24 cellular contexts compared by ENCODE assay signal in the genomic region with DNA sequence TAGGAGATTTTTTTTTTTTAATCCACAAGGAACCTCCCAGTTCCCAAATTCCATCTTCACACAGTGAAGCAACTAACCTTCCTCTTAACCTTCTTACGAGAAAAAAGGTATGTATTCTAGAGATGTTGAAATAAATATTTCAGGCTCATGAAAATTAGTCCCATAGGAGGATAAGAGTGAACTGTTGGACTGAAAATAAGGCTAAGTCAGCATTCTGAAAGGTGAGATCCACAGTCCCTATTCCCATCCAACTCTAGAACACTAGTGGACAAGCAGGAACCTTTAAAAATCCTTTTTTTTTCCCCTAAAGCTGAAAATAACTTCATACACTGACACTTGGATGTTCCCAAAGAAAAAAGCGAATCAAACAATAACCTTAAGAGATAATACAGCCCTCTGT.
"Had no signal": no experiment of that assay in that cellular context is flagged by ENCODE, and none has a peak within 500 bp of the region (broad histone marks: within the 10 kb centered on the region; RNA-seq: fewer than 3 reads in every experiment).

No MANE protein-coding gene starts in this region.

- H3K36me3 ChIP-seq: SJSA1 had no signal

- H3K27me3 ChIP-seq: SJSA1 had no signal

- FAIRE-seq: HTR-8/SVneo, RCC 7860 had no signal

- H3K4me3 ChIP-seq: SJSA1, SK-N-MC had no signal

- H3K4me1 ChIP-seq: SJSA1 had no signal

- H3K27ac ChIP-seq: HL-60, SJSA1, SK-N-MC had no signal

- DNase-seq: KBM-7, MV-4-11, NCI-H1048, NCI-H1105, NCI-H1417 treated with DMSO at 0.1 percent for 48 hours, NCI-H146, NCI-H1694 treated with DMSO at 0.1 percent for 48 hours, NCI-H1930, NCI-H2081, NCI-H2107, NCI-H2227 treated with DMSO at 0.1 percent for 48 hours, NCI-H446, NCI-H510A, NCI-H524 treated with DMSO at 0.1 percent for 48 hours, NCI-H69, NCI-H774, Right ventricle myocardium superior, RPMI8226, SIG-M5 had no signal
